ENCODE assay signal across 8 cellular contexts in the genomic region with DNA sequence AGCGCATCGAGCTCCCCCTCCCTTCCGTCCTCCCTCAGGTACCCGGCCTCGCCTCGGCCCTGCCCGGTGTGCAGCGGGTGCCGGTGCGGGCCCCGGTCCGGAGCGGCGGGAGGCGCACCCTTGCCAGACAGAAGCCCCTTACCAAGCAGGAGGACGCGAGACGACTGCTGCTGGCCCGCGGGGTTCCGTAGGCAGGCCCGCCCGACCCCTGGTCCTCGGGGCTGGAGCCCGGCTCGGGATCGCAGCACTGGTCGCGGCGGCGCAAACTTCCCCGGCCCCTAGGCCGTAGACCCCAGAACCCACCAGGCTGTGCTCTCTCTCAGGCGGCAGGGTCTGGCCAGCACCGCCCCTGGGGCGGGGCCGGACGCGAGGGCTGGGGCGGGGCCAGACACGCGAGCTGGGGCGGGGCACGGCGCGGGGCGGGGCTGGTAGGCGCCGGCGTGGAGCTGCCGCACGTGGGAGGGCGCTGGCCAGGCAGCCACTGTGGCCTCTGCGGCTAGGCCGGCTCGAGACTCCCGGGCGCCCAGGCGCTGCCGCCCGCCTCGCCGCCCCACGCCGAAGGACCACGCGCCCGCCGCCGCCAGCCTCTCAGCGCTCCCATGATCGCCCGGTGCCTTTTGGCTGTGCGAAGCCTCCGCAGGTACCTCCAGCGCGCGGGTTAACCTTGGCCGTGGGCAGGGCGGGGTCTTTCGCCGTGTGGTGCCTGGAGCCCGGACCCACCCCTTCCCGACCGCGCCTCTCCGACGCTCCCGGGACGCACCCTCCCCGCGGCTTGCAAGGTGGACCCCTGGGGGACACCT. TPM values are rescaled to one million over a fixed set of nuclear protein-coding genes. Genes with fewer than 3 reads are reported as not detected.
DNase-seq lines count a peak whose midpoint lies in the region; ATAC-seq and TF ChIP-seq lines count a peak whose summit lies in the region.

A gene (plus strand): TSS at position 431 of the 800 bp plus-strand sequence. CDS start 169 bp downstream, at position 600.
A gene with protein sequence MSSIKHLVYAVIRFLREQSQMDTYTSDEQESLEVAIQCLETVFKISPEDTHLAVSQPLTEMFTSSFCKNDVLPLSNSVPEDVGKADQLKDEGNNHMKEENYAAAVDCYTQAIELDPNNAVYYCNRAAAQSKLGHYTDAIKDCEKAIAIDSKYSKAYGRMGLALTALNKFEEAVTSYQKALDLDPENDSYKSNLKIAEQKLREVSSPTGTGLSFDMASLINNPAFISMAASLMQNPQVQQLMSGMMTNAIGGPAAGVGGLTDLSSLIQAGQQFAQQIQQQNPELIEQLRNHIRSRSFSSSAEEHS (minus strand): TSS at position 335 of the 800 bp plus-strand sequence. CDS start 1,302 bp downstream, outside the sequence.

- H3K4me3 Mint-ChIP-seq in activated CD4-positive, alpha-beta T cell treated with anti-CD3 and anti-CD28 coated beads, Interleukin-2, amount 10 ng/mL, durations not matched to agents 7 days and 5 days: peak within 1 kb of the TSS; percentile 87

- H3K27ac Mint-ChIP-seq in activated CD4-positive, alpha-beta T cell treated with anti-CD3 and anti-CD28 coated beads, Interleukin-2, amount 10 ng/mL, durations not matched to agents 7 days and 5 days: peak within 1 kb of the TSS; percentile 93

- no peaks in the 10 kb centered on the region for H3K27me3 Mint-ChIP-seq in activated CD4-positive, alpha-beta T cell treated with anti-CD3 and anti-CD28 coated beads, Interleukin-2, amount 10 ng/mL, durations not matched to agents 7 days and 5 days

- POLR2A ChIA-PET in activated CD4-positive, alpha-beta T cell treated with anti-CD3 and anti-CD28 coated beads, Interleukin-2, amount 10 ng/mL, durations not matched to agents 7 days and 5 days (lab: Charles Lee): no interaction called here

- no peak for TF ChIP-seq CTCF in left lung (IDR thresholded peaks at IDR 0.05)

- H3K4me3 ChIP-seq in left lung: peak within 1 kb of the TSS; percentile 84 to 91

- H3K36me3 ChIP-seq in left lung: peaks cover 0 to 22% of the 10 kb centered on the region in 2 donors

- no peaks in the 10 kb centered on the region for H3K9me3 Mint-ChIP-seq in activated CD4-positive, alpha-beta T cell treated with anti-CD3 and anti-CD28 coated beads, Interleukin-2, amount 10 ng/mL, durations not matched to agents 7 days and 5 days

- intact Hi-C loops in left lung (cut with DNase I): no loop called here

- H3K27ac ChIP-seq in left lung: peak within 1 kb of the TSS; percentile 65 to 80

- DNase-seq in AG08396 (ENCODE audit: low spot score) (peak; percentile 97), NCI-H510A (lab: John Stamatoyannopoulos, UW) (peak; percentile 35), dedifferentiated amniotic fluid mesenchymal stem cell (ENCODE audit: extremely low spot score) (peak; percentile 64), left lung (peak; percentile 90 to 98)
- peak; percentile 84 for DNase-seq in activated CD4-positive, alpha-beta T cell treated with anti-CD3 and anti-CD28 coated beads, Interleukin-2, amount 10 ng/mL, durations not matched to agents 7 days and 5 days
- peak; percentile 78 to 89 for DNase-seq in stimulated activated CD4-positive, alpha-beta T cell treated with anti-CD3 and anti-CD28 coated beads, Interleukin-2, amount 100 ng/mL, for 48 hours

- peaks cover 40% of the 10 kb centered on the region for H3K4me1 Mint-ChIP-seq in activated CD4-positive, alpha-beta T cell treated with anti-CD3 and anti-CD28 coated beads, Interleukin-2, amount 10 ng/mL, durations not matched to agents 7 days and 5 days

- no peaks in the 10 kb centered on the region for H3K27me3 ChIP-seq in left lung

- H3K36me3 Mint-ChIP-seq in activated CD4-positive, alpha-beta T cell treated with anti-CD3 and anti-CD28 coated beads, Interleukin-2, amount 10 ng/mL, durations not matched to agents 7 days and 5 days (ENCODE audit: low read depth): peaks cover 7% of the 10 kb centered on the region

- peaks cover 0 to 30% of the 10 kb centered on the region in 2 donors for H3K4me1 ChIP-seq in left lung

- no peaks in the 10 kb centered on the region for H3K9me3 ChIP-seq in left lung

- ATAC-seq in GM18868 (IDR thresholded peaks at IDR 0.05; ENCODE audit: unreplicated experiment) (peak; percentile 88), HG03103 (IDR thresholded peaks at IDR 0.05; ENCODE audit: low read depth, unreplicated experiment) (peak; percentile 83), left lung (peak; percentile 98)

- CTCF ChIA-PET in activated CD4-positive, alpha-beta T cell treated with anti-CD3 and anti-CD28 coated beads, Interleukin-2, amount 10 ng/mL, durations not matched to agents 7 days and 5 days (lab: Charles Lee): interaction anchor here (1.7 kb wide), 1 partner anchor 16 kb away, joined by 5 read pairs; no protein-coding TSS in a partner anchor

RNA-seq across cellular contexts. Expression of the first gene that starts in this region (rescaled TPM):
- total RNA-seq in activated CD4-positive, alpha-beta T cell treated with anti-CD3 and anti-CD28 coated beads, Interleukin-2, amount 10 ng/mL, durations not matched to agents 7 days and 5 days: 10 to 100 TPM; 11.0 to 12.4 TPM
- total RNA-seq in left lung: 10 to 100 TPM; 18.0 to 29.1 TPM

RNA-seq across cellular contexts. Expression of the second gene that starts in this region (rescaled TPM):
- total RNA-seq in activated CD4-positive, alpha-beta T cell treated with anti-CD3 and anti-CD28 coated beads, Interleukin-2, amount 10 ng/mL, durations not matched to agents 7 days and 5 days: 10 to 100 TPM; 18.4 to 20.1 TPM
- 10 to 100 TPM; 12.7 to 22.6 TPM for total RNA-seq in left lung

Comparison
In these comparisons a context has a peak if more than half of its experiments do, and no peak if none do; other contexts are left out.
1. Peak in every context shown above with its lines: DNase-seq, ATAC-seq, H3K4me3 ChIP-seq and H3K27ac ChIP-seq.
2. DNase-seq: peak in every context shown above with its lines; median percentile 97 in AG08396; 94 in left lung; 84 in activated CD4-positive, alpha-beta T cell treated with anti-CD3 and anti-CD28 coated beads, Interleukin-2, amount 10 ng/mL, durations not matched to agents 7 days and 5 days; 84 in stimulated activated CD4-positive, alpha-beta T cell treated with anti-CD3 and anti-CD28 coated beads, Interleukin-2, amount 100 ng/mL, for 48 hours; 64 in dedifferentiated amniotic fluid mesenchymal stem cell; 35 in NCI-H510A.